Comparison of ENCODE assay signal across 17 cellular contexts in genomic region chr2:118431586-118431985, GRCh38.
"Had no signal": no experiment of that assay in that cellular context is flagged by ENCODE, and none has a peak within 500 bp of the region (broad histone marks: within the 10 kb centered on the region; RNA-seq: fewer than 3 reads in every experiment).

No MANE protein-coding gene starts in this region.

- ATAC-seq: effector memory CD8-positive, alpha-beta T cell; heart left ventricle; left lobe of liver; naive thymus-derived CD8-positive, alpha-beta T cell had no signal

- H3K4me3 ChIP-seq: esophagus squamous epithelium, heart left ventricle, mucosa of descending colon, ovary, right atrium auricular region, sigmoid colon, skin epidermis, tibial artery, upper lobe of left lung, uterus had no signal

- H3K36me3 Mint-ChIP-seq: naive thymus-derived CD8-positive, alpha-beta T cell had no signal

- H3K4me3 Mint-ChIP-seq: dendritic cell treated with granulocyte-macrophage colony-stimulating factor and Interleukin-4, amounts not matched to agents 40 ng/mL and 50 ng/mL, for 4 days; effector memory CD8-positive, alpha-beta T cell; naive thymus-derived CD8-positive, alpha-beta T cell had no signal

- H3K36me3 ChIP-seq: esophagus squamous epithelium, heart left ventricle, ovary, right atrium auricular region, sigmoid colon, tibial artery, upper lobe of left lung, uterus had no signal

- H3K27ac ChIP-seq: esophagus squamous epithelium, heart left ventricle, ovary, right atrium auricular region, sigmoid colon, tibial artery, upper lobe of left lung, uterus had no signal

- H3K27ac Mint-ChIP-seq: dendritic cell treated with granulocyte-macrophage colony-stimulating factor and Interleukin-4, amounts not matched to agents 40 ng/mL and 50 ng/mL, for 4 days; effector memory CD8-positive, alpha-beta T cell; naive thymus-derived CD8-positive, alpha-beta T cell had no signal

- H3K9me3 Mint-ChIP-seq: dendritic cell treated with granulocyte-macrophage colony-stimulating factor and Interleukin-4, amounts not matched to agents 40 ng/mL and 50 ng/mL, for 4 days had no signal

- H3K9me3 ChIP-seq: esophagus squamous epithelium, mucosa of descending colon, ovary, right atrium auricular region, upper lobe of left lung, uterus had no signal

- H3K4me1 Mint-ChIP-seq: naive thymus-derived CD8-positive, alpha-beta T cell had no signal

- H3K27me3 Mint-ChIP-seq: dendritic cell treated with granulocyte-macrophage colony-stimulating factor and Interleukin-4, amounts not matched to agents 40 ng/mL and 50 ng/mL, for 4 days had no signal

- H3K27me3 ChIP-seq: esophagus squamous epithelium, ovary, right atrium auricular region, sigmoid colon, tibial artery, upper lobe of left lung, uterus had no signal

- H3K4me1 ChIP-seq: esophagus squamous epithelium, heart left ventricle, right atrium auricular region, sigmoid colon, tibial artery, upper lobe of left lung, uterus had no signal

- DNase-seq: effector memory CD8-positive, alpha-beta T cell; esophagus squamous epithelium; heart left ventricle; hippocampal formation; mucosa of descending colon; naive thymus-derived CD8-positive, alpha-beta T cell; ovary; sigmoid colon; stimulated activated CD4-positive, alpha-beta T cell treated with anti-CD3 and anti-CD28 coated beads, Interleukin-12 subunit alpha, Interleukin-12 subunit beta, amount 100 ng/mL, for 4 hours; stimulated activated naive CD4-positive, alpha-beta T cell treated with Interleukin-2 at 50 U/mL for 16 hours; tibial artery; upper lobe of left lung; uterus had no signal
